6 cellular contexts compared by ENCODE assay signal in the genomic region with DNA sequence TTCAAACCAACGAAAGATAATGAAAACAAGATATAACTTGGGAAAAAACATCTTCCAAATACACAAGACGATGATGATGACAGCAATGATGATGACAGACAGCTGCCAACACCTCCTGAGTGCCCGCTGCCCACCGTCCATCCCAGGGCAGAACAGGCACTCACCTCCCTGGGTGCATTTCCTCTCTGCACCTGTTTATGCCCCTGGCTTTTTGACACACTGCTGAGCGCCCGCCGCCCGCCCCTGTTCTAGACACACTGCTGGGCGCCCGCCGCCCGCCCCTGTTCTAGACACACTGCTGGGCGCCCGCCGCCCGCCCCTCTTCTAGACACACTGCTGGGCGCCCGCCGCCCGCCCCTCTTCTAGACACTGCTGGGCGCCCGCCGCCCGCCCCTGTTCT. TPM values are rescaled to one million over a fixed set of nuclear protein-coding genes. Genes with fewer than 3 reads are reported as not detected.
DNase-seq lines count a peak whose midpoint lies in the region; ATAC-seq and TF ChIP-seq lines count a peak whose summit lies in the region.
"Not testable (repeated sequence)": the region's sequence is repeated elsewhere in the genome, so short reads cannot be mapped to it uniquely, and the experiment has no call there.

No MANE protein-coding gene starts in this region.

- not testable (repeated sequence) for H3K18ac ChIP-seq in neuronal stem cell (ENCODE audit: low read length)

- H3K79me1 ChIP-seq in neuronal stem cell (ENCODE audit: low read depth, low read length), result not testable (repeated sequence)

- ATAC-seq in sciatic nerve, result not testable (repeated sequence)

- no CpG with 5 or more reads among the region's 24 CpGs for WGBS in neuronal stem cell (ENCODE audit: extremely low coverage in 2 of 2, insufficient read length in 2 of 2, insufficient replicate concordance in 1 of 2), 2 donors

- peaks cover 14 to 47% of the 10 kb centered on the region in 2 donors for H3K9me3 ChIP-seq in neuronal stem cell (replicated peaks in 1 of 2; ENCODE audit: control insufficient read depth in 2 of 2, insufficient read depth in 1 of 2, low read depth in 1 of 2, low read length in 2 of 2)

- H2BK5ac ChIP-seq in neuronal stem cell (ENCODE audit: low read length), result not testable (repeated sequence)

- not testable (repeated sequence) for H4K8ac ChIP-seq in neuronal stem cell (ENCODE audit: low read depth, low read length)

- H3K4me2 ChIP-seq in neuronal stem cell (ENCODE audit: insufficient read depth, low read length, poor library complexity, severe bottlenecking), result not testable (repeated sequence)

- not testable (repeated sequence) for H3K4ac ChIP-seq in neuronal stem cell (ENCODE audit: low read length)

- not testable (repeated sequence) for H3K36me3 ChIP-seq in H7 (replicated peaks; ENCODE audit: control insufficient read depth, insufficient read depth, low read length)
- peaks cover 4 to 56% of the 10 kb centered on the region in 2 donors for H3K36me3 ChIP-seq in neuronal stem cell (replicated peaks in 1 of 2; ENCODE audit: control insufficient read depth in 2 of 2, insufficient read depth in 2 of 2, low read length in 2 of 2)

- H2AFZ ChIP-seq in neuronal stem cell (ENCODE audit: low read length), result not testable (repeated sequence)

- H2BK120ac ChIP-seq in neuronal stem cell (ENCODE audit: low read depth, low read length), result not testable (repeated sequence)

- not testable (repeated sequence) for H3K27me3 ChIP-seq in H7 (ENCODE audit: control insufficient read depth, insufficient read depth, low read length); neuronal stem cell (ENCODE audit: control insufficient read depth in 3 of 3, insufficient read depth in 3 of 3, low read depth in 1 of 3, low read length in 3 of 3)

- H3K4me1 ChIP-seq in neuronal stem cell (ENCODE audit: control insufficient read depth in 2 of 2, insufficient read depth in 1 of 2, low read depth in 1 of 2, low read length in 2 of 2), result peaks cover 10 to 15% of the 10 kb centered on the region in 2 donors

- not testable (repeated sequence) for H2AK5ac ChIP-seq in neuronal stem cell (ENCODE audit: low read depth, low read length)

- not testable (repeated sequence) for H3K27ac ChIP-seq in coronary artery; neuronal stem cell (replicated peaks; ENCODE audit: low read length)

- not testable (repeated sequence) for H3K9ac ChIP-seq in neuronal stem cell (ENCODE audit: low read depth, low read length, poor library complexity)

- not testable (repeated sequence) for H3K14ac ChIP-seq in neuronal stem cell (ENCODE audit: low read length)

- intact Hi-C loops in sciatic nerve (cut with DNase I), result loop anchor here (10.0 kb wide), 1 partner anchor 64 kb away; no protein-coding TSS in a partner anchor

- peak overlapping the region; percentile 63 for H2BK12ac ChIP-seq in neuronal stem cell (ENCODE audit: low read length)

- H2BK15ac ChIP-seq in neuronal stem cell (ENCODE audit: low read length), result not testable (repeated sequence)

- H4K91ac ChIP-seq in neuronal stem cell (ENCODE audit: low read depth, low read length, poor library complexity), result not testable (repeated sequence)

- DNase-seq in H7, result peak; percentile 23
- DNase-seq in activated CD8-positive, alpha-beta memory T cell treated with anti-CD3 and anti-CD28 coated beads for 24 hours, result peak; percentile 13
- peak; percentile 22 for DNase-seq in coronary artery (ENCODE audit: low spot score)
- not testable (repeated sequence) for DNase-seq in neuronal stem cell (ENCODE audit: low spot score)
- peak; percentile 37 for DNase-seq in sciatic nerve (ENCODE audit: low spot score)
- peak; percentile 27 for DNase-seq in ureter (ENCODE audit: low spot score)

- not testable (repeated sequence) for H3K23ac ChIP-seq in neuronal stem cell (ENCODE audit: low read depth, low read length, poor library complexity)

- H3K4me3 ChIP-seq in H7 (ENCODE audit: insufficient read depth, low read depth, low read length); coronary artery; neuronal stem cell (ENCODE audit: low read length in 2 of 2): not testable (repeated sequence)

- TF ChIP-seq CTCF in coronary artery (IDR thresholded peaks at IDR 0.05), result not testable (repeated sequence)

RNA-seq across cellular contexts. Expression of a gene that starts 40.4 kb away (rescaled TPM):
- total RNA-seq in H7 (2014; rRNA removed; shearing (Covaris generic)), result 26.6 and 32.0 TPM in 2 replicates
- polyA plus RNA-seq in neuronal stem cell (2013, experiment 1 of 2), result 12.8 TPM
- polyA plus RNA-seq in neuronal stem cell (2013, experiment 2 of 2), result 14.7 TPM
- total RNA-seq in sciatic nerve, result 131 TPM
- 74.4 TPM for total RNA-seq in ureter
